Comparison of ENCODE assay signal across 1 cellular context in the genomic region with DNA sequence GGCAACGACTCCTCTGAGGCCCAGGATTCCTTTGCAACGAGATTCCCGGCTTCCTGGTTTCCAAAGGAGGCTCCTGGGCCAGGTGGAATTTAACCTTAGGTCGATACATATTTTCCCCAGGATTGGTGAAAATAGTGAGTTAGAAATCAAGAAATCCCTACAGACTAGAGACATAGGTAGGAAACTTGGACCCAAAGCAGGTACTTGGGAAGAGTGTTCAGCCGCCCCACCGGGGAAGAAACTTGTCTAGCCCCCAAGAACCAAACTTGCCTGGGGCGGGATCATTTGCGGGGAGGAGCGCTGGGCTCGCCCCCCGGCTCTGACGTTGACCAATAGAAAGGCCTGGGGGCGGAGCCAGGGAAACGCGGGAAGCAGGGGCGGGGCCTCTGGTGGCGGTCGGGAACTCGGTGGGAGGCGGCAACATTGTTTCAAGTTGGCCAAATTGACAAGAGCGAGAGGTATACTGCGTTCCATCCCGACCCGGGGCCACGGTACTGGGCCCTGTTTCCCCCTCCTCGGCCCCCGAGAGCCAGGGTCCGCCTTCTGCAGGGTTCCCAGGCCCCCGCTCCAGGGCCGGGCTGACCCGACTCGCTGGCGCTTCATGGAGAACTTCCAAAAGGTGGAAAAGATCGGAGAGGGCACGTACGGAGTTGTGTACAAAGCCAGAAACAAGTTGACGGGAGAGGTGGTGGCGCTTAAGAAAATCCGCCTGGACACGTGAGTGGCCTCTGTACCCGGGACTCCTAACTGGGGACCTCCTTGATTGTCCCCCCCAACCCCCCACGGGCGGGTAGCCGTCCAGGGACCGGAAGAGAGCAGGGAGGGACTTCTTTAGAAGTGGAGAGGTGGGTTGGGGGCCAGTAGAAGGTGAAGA.
TF ChIP-seq lines count a peak whose summit lies in the region.

A gene (plus strand): TSS at position 423 of the 874 bp plus-strand sequence. CDS start 179 bp downstream, at position 602.

TF ChIP-seq in GM12878, 131 proteins besides CTCF, POLR2A, EP300 and RAD21 (continued from another document and continues in another):
- TF ChIP-seq, protein P1, sequence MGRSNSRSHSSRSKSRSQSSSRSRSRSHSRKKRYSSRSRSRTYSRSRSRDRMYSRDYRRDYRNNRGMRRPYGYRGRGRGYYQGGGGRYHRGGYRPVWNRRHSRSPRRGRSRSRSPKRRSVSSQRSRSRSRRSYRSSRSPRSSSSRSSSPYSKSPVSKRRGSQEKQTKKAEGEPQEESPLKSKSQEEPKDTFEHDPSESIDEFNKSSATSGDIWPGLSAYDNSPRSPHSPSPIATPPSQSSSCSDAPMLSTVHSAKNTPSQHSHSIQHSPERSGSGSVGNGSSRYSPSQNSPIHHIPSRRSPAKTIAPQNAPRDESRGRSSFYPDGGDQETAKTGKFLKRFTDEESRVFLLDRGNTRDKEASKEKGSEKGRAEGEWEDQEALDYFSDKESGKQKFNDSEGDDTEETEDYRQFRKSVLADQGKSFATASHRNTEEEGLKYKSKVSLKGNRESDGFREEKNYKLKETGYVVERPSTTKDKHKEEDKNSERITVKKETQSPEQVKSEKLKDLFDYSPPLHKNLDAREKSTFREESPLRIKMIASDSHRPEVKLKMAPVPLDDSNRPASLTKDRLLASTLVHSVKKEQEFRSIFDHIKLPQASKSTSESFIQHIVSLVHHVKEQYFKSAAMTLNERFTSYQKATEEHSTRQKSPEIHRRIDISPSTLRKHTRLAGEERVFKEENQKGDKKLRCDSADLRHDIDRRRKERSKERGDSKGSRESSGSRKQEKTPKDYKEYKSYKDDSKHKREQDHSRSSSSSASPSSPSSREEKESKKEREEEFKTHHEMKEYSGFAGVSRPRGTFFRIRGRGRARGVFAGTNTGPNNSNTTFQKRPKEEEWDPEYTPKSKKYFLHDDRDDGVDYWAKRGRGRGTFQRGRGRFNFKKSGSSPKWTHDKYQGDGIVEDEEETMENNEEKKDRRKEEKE (IDR thresholded peaks at IDR 0.05): no peak
- TF ChIP-seq GABPA (IDR thresholded peaks at IDR 0.05; ENCODE audit: low read depth) (0 out of 2 replicates have a peak, but pooled peaks have one; percentile 52), CHD4 (IDR thresholded peaks at IDR 0.05) (no peak), ZNF622 (IDR thresholded peaks at IDR 0.05) (no peak), FOXK2 (IDR thresholded peaks at IDR 0.05) (no peak), SMC3 (IDR thresholded peaks at IDR 0.05; ENCODE audit: borderline replicate concordance, low read length) (no peak), ATF7 (IDR thresholded peaks at IDR 0.05; ENCODE audit: low read depth) (no peak), NFYA (IDR thresholded peaks at IDR 0.05; ENCODE audit: borderline replicate concordance, low read depth, low read length) (no peak), EGR1 (IDR thresholded peaks at IDR 0.05; ENCODE audit: borderline replicate concordance in 1 of 2, low read depth in 2 of 2, low read length in 2 of 2) (no peak), HCFC1 (IDR thresholded peaks at IDR 0.05; ENCODE audit: low read length) (no peak; the same call in 1 of the 2 replicates), YBX1 (IDR thresholded peaks at IDR 0.05) (no peak), ZNF24 (IDR thresholded peaks at IDR 0.05) (no peak), SIN3A (IDR thresholded peaks at IDR 0.05; ENCODE audit: low read depth, low read length) (no peak), POLR2AphosphoS2 (IDR thresholded peaks at IDR 0.05; ENCODE audit: low read depth, low read length) (no peak), BCL11A (IDR thresholded peaks at IDR 0.05; ENCODE audit: low read depth, low read length) (no peak), SIX5 (IDR thresholded peaks at IDR 0.05; ENCODE audit: low read depth, low read length, severe bottlenecking) (no peak), BACH1 (IDR thresholded peaks at IDR 0.05; ENCODE audit: borderline replicate concordance) (no peak), SUZ12 (IDR thresholded peaks at IDR 0.05; ENCODE audit: unreplicated experiment) (no peak), NFIC (IDR thresholded peaks at IDR 0.05; ENCODE audit: low read depth, low read length) (no peak), MXI1 (IDR thresholded peaks at IDR 0.05; ENCODE audit: low read depth, low read length) (0 out of 2 replicates have a peak, but pooled peaks have one; percentile 4), NR2C2 (IDR thresholded peaks at IDR 0.05; ENCODE audit: borderline replicate concordance, control insufficient read depth, insufficient read length, low read depth) (no peak), SPI1 (IDR thresholded peaks at IDR 0.05; ENCODE audit: borderline replicate concordance, insufficient read depth, low read depth, low read length) (no peak)
- TF ChIP-seq, protein P2, sequence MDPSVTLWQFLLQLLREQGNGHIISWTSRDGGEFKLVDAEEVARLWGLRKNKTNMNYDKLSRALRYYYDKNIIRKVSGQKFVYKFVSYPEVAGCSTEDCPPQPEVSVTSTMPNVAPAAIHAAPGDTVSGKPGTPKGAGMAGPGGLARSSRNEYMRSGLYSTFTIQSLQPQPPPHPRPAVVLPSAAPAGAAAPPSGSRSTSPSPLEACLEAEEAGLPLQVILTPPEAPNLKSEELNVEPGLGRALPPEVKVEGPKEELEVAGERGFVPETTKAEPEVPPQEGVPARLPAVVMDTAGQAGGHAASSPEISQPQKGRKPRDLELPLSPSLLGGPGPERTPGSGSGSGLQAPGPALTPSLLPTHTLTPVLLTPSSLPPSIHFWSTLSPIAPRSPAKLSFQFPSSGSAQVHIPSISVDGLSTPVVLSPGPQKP (IDR thresholded peaks at IDR 0.05; ENCODE audit: low read depth, low read length): no peak
- TF ChIP-seq, protein P3, sequence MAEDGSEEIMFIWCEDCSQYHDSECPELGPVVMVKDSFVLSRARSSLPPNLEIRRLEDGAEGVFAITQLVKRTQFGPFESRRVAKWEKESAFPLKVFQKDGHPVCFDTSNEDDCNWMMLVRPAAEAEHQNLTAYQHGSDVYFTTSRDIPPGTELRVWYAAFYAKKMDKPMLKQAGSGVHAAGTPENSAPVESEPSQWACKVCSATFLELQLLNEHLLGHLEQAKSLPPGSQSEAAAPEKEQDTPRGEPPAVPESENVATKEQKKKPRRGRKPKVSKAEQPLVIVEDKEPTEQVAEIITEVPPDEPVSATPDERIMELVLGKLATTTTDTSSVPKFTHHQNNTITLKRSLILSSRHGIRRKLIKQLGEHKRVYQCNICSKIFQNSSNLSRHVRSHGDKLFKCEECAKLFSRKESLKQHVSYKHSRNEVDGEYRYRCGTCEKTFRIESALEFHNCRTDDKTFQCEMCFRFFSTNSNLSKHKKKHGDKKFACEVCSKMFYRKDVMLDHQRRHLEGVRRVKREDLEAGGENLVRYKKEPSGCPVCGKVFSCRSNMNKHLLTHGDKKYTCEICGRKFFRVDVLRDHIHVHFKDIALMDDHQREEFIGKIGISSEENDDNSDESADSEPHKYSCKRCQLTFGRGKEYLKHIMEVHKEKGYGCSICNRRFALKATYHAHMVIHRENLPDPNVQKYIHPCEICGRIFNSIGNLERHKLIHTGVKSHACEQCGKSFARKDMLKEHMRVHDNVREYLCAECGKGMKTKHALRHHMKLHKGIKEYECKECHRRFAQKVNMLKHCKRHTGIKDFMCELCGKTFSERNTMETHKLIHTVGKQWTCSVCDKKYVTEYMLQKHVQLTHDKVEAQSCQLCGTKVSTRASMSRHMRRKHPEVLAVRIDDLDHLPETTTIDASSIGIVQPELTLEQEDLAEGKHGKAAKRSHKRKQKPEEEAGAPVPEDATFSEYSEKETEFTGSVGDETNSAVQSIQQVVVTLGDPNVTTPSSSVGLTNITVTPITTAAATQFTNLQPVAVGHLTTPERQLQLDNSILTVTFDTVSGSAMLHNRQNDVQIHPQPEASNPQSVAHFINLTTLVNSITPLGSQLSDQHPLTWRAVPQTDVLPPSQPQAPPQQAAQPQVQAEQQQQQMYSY (CRISPR knock-in tag; IDR thresholded peaks at IDR 0.05): no peak
- TF ChIP-seq, protein P4, sequence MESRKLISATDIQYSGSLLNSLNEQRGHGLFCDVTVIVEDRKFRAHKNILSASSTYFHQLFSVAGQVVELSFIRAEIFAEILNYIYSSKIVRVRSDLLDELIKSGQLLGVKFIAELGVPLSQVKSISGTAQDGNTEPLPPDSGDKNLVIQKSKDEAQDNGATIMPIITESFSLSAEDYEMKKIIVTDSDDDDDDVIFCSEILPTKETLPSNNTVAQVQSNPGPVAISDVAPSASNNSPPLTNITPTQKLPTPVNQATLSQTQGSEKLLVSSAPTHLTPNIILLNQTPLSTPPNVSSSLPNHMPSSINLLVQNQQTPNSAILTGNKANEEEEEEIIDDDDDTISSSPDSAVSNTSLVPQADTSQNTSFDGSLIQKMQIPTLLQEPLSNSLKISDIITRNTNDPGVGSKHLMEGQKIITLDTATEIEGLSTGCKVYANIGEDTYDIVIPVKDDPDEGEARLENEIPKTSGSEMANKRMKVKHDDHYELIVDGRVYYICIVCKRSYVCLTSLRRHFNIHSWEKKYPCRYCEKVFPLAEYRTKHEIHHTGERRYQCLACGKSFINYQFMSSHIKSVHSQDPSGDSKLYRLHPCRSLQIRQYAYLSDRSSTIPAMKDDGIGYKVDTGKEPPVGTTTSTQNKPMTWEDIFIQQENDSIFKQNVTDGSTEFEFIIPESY (IDR thresholded peaks at IDR 0.05): no peak
- TF ChIP-seq, protein P5, sequence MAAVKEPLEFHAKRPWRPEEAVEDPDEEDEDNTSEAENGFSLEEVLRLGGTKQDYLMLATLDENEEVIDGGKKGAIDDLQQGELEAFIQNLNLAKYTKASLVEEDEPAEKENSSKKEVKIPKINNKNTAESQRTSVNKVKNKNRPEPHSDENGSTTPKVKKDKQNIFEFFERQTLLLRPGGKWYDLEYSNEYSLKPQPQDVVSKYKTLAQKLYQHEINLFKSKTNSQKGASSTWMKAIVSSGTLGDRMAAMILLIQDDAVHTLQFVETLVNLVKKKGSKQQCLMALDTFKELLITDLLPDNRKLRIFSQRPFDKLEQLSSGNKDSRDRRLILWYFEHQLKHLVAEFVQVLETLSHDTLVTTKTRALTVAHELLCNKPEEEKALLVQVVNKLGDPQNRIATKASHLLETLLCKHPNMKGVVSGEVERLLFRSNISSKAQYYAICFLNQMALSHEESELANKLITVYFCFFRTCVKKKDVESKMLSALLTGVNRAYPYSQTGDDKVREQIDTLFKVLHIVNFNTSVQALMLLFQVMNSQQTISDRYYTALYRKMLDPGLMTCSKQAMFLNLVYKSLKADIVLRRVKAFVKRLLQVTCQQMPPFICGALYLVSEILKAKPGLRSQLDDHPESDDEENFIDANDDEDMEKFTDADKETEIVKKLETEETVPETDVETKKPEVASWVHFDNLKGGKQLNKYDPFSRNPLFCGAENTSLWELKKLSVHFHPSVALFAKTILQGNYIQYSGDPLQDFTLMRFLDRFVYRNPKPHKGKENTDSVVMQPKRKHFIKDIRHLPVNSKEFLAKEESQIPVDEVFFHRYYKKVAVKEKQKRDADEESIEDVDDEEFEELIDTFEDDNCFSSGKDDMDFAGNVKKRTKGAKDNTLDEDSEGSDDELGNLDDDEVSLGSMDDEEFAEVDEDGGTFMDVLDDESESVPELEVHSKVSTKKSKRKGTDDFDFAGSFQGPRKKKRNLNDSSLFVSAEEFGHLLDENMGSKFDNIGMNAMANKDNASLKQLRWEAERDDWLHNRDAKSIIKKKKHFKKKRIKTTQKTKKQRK (IDR thresholded peaks at IDR 0.05; ENCODE audit: low read depth, low read length): no peak
- TF ChIP-seq, protein P6, sequence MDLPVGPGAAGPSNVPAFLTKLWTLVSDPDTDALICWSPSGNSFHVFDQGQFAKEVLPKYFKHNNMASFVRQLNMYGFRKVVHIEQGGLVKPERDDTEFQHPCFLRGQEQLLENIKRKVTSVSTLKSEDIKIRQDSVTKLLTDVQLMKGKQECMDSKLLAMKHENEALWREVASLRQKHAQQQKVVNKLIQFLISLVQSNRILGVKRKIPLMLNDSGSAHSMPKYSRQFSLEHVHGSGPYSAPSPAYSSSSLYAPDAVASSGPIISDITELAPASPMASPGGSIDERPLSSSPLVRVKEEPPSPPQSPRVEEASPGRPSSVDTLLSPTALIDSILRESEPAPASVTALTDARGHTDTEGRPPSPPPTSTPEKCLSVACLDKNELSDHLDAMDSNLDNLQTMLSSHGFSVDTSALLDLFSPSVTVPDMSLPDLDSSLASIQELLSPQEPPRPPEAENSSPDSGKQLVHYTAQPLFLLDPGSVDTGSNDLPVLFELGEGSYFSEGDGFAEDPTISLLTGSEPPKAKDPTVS (IDR thresholded peaks at IDR 0.05; ENCODE audit: low read depth, low read length): no peak
- TF ChIP-seq, protein P7, sequence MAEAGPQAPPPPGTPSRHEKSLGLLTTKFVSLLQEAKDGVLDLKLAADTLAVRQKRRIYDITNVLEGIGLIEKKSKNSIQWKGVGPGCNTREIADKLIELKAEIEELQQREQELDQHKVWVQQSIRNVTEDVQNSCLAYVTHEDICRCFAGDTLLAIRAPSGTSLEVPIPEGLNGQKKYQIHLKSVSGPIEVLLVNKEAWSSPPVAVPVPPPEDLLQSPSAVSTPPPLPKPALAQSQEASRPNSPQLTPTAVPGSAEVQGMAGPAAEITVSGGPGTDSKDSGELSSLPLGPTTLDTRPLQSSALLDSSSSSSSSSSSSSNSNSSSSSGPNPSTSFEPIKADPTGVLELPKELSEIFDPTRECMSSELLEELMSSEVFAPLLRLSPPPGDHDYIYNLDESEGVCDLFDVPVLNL (IDR thresholded peaks at IDR 0.05; ENCODE audit: low read depth, low read length): peak; percentile 51; the same call in 1 of the 2 replicates
- TF ChIP-seq, protein P8, sequence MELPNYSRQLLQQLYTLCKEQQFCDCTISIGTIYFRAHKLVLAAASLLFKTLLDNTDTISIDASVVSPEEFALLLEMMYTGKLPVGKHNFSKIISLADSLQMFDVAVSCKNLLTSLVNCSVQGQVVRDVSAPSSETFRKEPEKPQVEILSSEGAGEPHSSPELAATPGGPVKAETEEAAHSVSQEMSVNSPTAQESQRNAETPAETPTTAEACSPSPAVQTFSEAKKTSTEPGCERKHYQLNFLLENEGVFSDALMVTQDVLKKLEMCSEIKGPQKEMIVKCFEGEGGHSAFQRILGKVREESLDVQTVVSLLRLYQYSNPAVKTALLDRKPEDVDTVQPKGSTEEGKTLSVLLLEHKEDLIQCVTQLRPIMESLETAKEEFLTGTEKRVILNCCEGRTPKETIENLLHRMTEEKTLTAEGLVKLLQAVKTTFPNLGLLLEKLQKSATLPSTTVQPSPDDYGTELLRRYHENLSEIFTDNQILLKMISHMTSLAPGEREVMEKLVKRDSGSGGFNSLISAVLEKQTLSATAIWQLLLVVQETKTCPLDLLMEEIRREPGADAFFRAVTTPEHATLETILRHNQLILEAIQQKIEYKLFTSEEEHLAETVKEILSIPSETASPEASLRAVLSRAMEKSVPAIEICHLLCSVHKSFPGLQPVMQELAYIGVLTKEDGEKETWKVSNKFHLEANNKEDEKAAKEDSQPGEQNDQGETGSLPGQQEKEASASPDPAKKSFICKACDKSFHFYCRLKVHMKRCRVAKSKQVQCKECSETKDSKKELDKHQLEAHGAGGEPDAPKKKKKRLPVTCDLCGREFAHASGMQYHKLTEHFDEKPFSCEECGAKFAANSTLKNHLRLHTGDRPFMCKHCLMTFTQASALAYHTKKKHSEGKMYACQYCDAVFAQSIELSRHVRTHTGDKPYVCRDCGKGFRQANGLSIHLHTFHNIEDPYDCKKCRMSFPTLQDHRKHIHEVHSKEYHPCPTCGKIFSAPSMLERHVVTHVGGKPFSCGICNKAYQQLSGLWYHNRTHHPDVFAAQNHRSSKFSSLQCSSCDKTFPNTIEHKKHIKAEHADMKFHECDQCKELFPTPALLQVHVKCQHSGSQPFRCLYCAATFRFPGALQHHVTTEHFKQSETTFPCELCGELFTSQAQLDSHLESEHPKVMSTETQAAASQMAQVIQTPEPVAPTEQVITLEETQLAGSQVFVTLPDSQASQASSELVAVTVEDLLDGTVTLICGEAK (IDR thresholded peaks at IDR 0.05; ENCODE audit: borderline replicate concordance): no peak
- TF ChIP-seq, protein P9, sequence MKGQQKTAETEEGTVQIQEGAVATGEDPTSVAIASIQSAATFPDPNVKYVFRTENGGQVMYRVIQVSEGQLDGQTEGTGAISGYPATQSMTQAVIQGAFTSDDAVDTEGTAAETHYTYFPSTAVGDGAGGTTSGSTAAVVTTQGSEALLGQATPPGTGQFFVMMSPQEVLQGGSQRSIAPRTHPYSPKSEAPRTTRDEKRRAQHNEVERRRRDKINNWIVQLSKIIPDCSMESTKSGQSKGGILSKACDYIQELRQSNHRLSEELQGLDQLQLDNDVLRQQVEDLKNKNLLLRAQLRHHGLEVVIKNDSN (IDR thresholded peaks at IDR 0.05; ENCODE audit: borderline replicate concordance, extremely low read length, insufficient read depth, low read depth, low read length): no peak
